Comparison of ENCODE assay signal across 8 cellular contexts in genomic region chr3:66220066-66220465, GRCh38. TPM values are rescaled to one million over a fixed set of nuclear protein-coding genes. Genes with fewer than 3 reads are reported as not detected.
DNase-seq lines count a peak whose midpoint lies in the region; ATAC-seq and TF ChIP-seq lines count a peak whose summit lies in the region.

No MANE protein-coding gene starts in this region.

- no peaks in the 10 kb centered on the region for H3K27me3 Mint-ChIP-seq in T-cell

- ATAC-seq in T-cell (replicated peaks in 1 of 4), result no peak
- no peak for ATAC-seq in right cardiac atrium
- no peak for ATAC-seq in GM21360 (IDR thresholded peaks at IDR 0.05; ENCODE audit: unreplicated experiment)
- ATAC-seq in GM21619 (IDR thresholded peaks at IDR 0.05; ENCODE audit: unreplicated experiment), result no peak

- H4K20me1 ChIP-seq in smooth muscle cell (ENCODE audit: low read depth), result no peaks in the 10 kb centered on the region

- POLR2A ChIA-PET in T-cell (lab: Charles Lee), result interaction anchor here in 1 of 2 donors (1.5 kb wide), 1 partner anchor 778 kb away, joined by 6 read pairs; the partner anchor contains the start of gene KBTBD8

- peak overlapping the region; percentile 96 for H3K4me2 ChIP-seq in smooth muscle cell

- H3K36me3 ChIP-seq in smooth muscle cell (ENCODE audit: low read depth), result no peaks in the 10 kb centered on the region

- no peaks in the 10 kb centered on the region for H3K9me3 Mint-ChIP-seq in T-cell

- DNase-seq in NCI-H1105 treated with DMSO at 0.1 percent for 48 hours (lab: John Stamatoyannopoulos, UW) (peak; percentile 15), NCI-H1105 (lab: John Stamatoyannopoulos, UW) (no peak), T-cell (no peak), right cardiac atrium (no peak), smooth muscle cell (lab: John Stamatoyannopoulos, UW; ENCODE audit: unreplicated experiment) (no peak), putamen (ENCODE audit: low spot score) (no peak)

- peak overlapping the region; percentile 64 for H3K4me3 ChIP-seq in right cardiac atrium (ENCODE audit: low read length)
- peak overlapping the region; percentile 80 for H3K4me3 ChIP-seq in smooth muscle cell

- no peaks in the 10 kb centered on the region for H3F3A ChIP-seq in smooth muscle cell (ENCODE audit: low read depth)

- no peaks in the 10 kb centered on the region for H3K27me3 ChIP-seq in right cardiac atrium (ENCODE audit: control insufficient read depth, insufficient read depth)
- no peaks in the 10 kb centered on the region for H3K27me3 ChIP-seq in smooth muscle cell (ENCODE audit: low read depth)

- H3K79me2 ChIP-seq in smooth muscle cell (ENCODE audit: low read depth), result peaks cover 3% of the 10 kb centered on the region

- peak overlapping the region; percentile 88 for H2AFZ ChIP-seq in smooth muscle cell (ENCODE audit: low read depth)

- WGBS in right cardiac atrium, result 22% methylated on average over 5 of the region's 5 CpGs
- WGBS in smooth muscle cell (ENCODE audit: low lambda C conversion rate), result 29% methylated on average over 5 of the region's 5 CpGs

- no peak overlapping the region for H3K9ac ChIP-seq in smooth muscle cell (ENCODE audit: low read depth)

- CTCF ChIA-PET in T-cell (lab: Charles Lee), result interaction anchor here in 1 of 2 donors (1.0 to 1.5 kb wide), 3 partner anchors 16 to 587 kb away, joined by 3 to 7 read pairs (median 5); no protein-coding TSS in a partner anchor

- H3K27ac Mint-ChIP-seq in T-cell, result peak overlapping the region; percentile 69 to 95

- H3K27ac ChIP-seq in right cardiac atrium (ENCODE audit: low read length) (no peak overlapping the region), smooth muscle cell (ENCODE audit: low read depth) (no peak overlapping the region)

- intact Hi-C loops in right cardiac atrium (cut with DNase I), result no loop called here

- H3K4me1 ChIP-seq in right cardiac atrium (ENCODE audit: control insufficient read depth, insufficient read depth, low read length) (no peaks in the 10 kb centered on the region), smooth muscle cell (ENCODE audit: low read depth) (peaks cover 7% of the 10 kb centered on the region)

- no peak for TF ChIP-seq CTCF in smooth muscle cell (IDR thresholded peaks at IDR 0.05; ENCODE audit: borderline replicate concordance, insufficient read depth, poor library complexity, severe bottlenecking)

- H3K4me3 Mint-ChIP-seq in T-cell, result peak overlapping the region; percentile 74 to 92 (median 91)

- peaks cover 34 to 43% (median 39%) of the 10 kb centered on the region in 3 donors for H3K4me1 Mint-ChIP-seq in T-cell

- H3K9me3 ChIP-seq in right cardiac atrium (ENCODE audit: control insufficient read depth, low read length) (no peaks in the 10 kb centered on the region), smooth muscle cell (replicated peaks; ENCODE audit: low read depth) (no peaks in the 10 kb centered on the region)

- H3K36me3 Mint-ChIP-seq in T-cell, result peaks cover 20% of the 10 kb centered on the region

RNA-seq across cellular contexts. Expression of gene SLC25A26, which starts 0.7 kb away (rescaled TPM):
- total RNA-seq in T-cell, result 10 to 100 TPM; 16.6 to 26.9 (median 23.5) TPM
- 10 to 100 TPM; 23.9 to 39.4 (median 30.4) TPM for total RNA-seq in right cardiac atrium
- polyA plus RNA-seq in right cardiac atrium, result 24.6 TPM
- total RNA-seq in smooth muscle cell, result 8.9 and 9.3 TPM in 2 replicates
- polyA plus RNA-seq in smooth muscle cell, result 14.5 and 18.9 TPM in 2 replicates
